Comparison of ENCODE assay signal across 16 cellular contexts in genomic region chr2:105393373-105394055, GRCh38. TPM values are rescaled to one million over a fixed set of nuclear protein-coding genes. Genes with fewer than 3 reads are reported as not detected.
DNase-seq lines count a peak whose midpoint lies in the region; ATAC-seq, FAIRE-seq and TF ChIP-seq lines count a peak whose summit lies in the region.
"Had no signal": no experiment of that assay in that cellular context is flagged by ENCODE, and none has a peak within 500 bp of the region (broad histone marks: within the 10 kb centered on the region; RNA-seq: fewer than 3 reads in every experiment).

No MANE protein-coding gene starts in this region.

- no peak overlapping the region for H3K23ac ChIP-seq in mesenchymal stem cell (ENCODE audit: low read length in 2 of 2)

- WGBS in mesenchymal stem cell, result 90% methylated on average over 11 of the region's 13 CpGs
- WGBS in transverse colon (ENCODE audit: low coverage in 1 of 2), 2 donors, result 77 to 86% methylated on average over 5 to 13 of the region's 13 CpGs

- peaks cover 3% of the 10 kb centered on the region for H3K27me3 Mint-ChIP-seq in stimulated activated naive CD8-positive, alpha-beta T cell treated with anti-CD3 and anti-CD28 coated beads, Interleukin-15, amount 100 ng/mL, for 72 hours

- H3K9ac ChIP-seq in endothelial cell of umbilical vein (replicated peaks; ENCODE audit: extremely low read depth, insufficient read depth, low read length), result peak overlapping the region; percentile 100
- H3K9ac ChIP-seq in mesenchymal stem cell (ENCODE audit: low read length), result peak overlapping the region; percentile 67

- H3K4me1 ChIP-seq in endothelial cell of umbilical vein (ENCODE audit: control insufficient read depth, extremely low read depth, insufficient read depth, low read length) (peaks cover 74% of the 10 kb centered on the region), mesenchymal stem cell (ENCODE audit: control insufficient read depth, insufficient read depth, low read depth, low read length) (peaks cover 29% of the 10 kb centered on the region), transverse colon (peaks cover 25 to 71% (median 29%) of the 10 kb centered on the region in 4 donors)

- BruUV-seq in endothelial cell of umbilical vein (replicated peaks; lab: Mats Ljungman, UMichigan), result no TSS peak

- no peaks in the 10 kb centered on the region for H3K36me3 Mint-ChIP-seq in activated naive CD4-positive, alpha-beta T cell treated with anti-CD3 and anti-CD28 coated beads, Interleukin-2, amount 50 U/mL, for 72 hours

- H2BK12ac ChIP-seq in mesenchymal stem cell (ENCODE audit: low read length in 2 of 2), result peak overlapping the region in 1 of 2 experiments; percentile 54

- H3K4ac ChIP-seq in mesenchymal stem cell (ENCODE audit: low read depth in 1 of 2, low read length in 2 of 2), result peak overlapping the region in 1 of 2 experiments; percentile 47

- H2AFZ ChIP-seq in endothelial cell of umbilical vein (ENCODE audit: low read depth, low read length) (no peak overlapping the region), mesenchymal stem cell (ENCODE audit: low read depth, low read length) (no peak overlapping the region)

- no peak for ATAC-seq in activated naive CD4-positive, alpha-beta T cell treated with anti-CD3 and anti-CD28 coated beads, Interleukin-2, amount 50 U/mL, for 72 hours
- no peak for ATAC-seq in stimulated activated naive CD8-positive, alpha-beta T cell treated with anti-CD3 and anti-CD28 coated beads, Interleukin-15, amount 100 ng/mL, for 72 hours
- ATAC-seq: activated CD8-positive, alpha-beta T cell treated with anti-CD3 and anti-CD28 coated beads, Interleukin-2, amount 10 ng/mL, durations not matched to agents 7 days and 5 days; esophagus mucosa had no signal

- no peak overlapping the region for H2BK120ac ChIP-seq in mesenchymal stem cell (ENCODE audit: low read depth, low read length)

- H3K27me3 ChIP-seq in endothelial cell of umbilical vein (ENCODE audit: control insufficient read depth in 2 of 2, insufficient read depth in 2 of 2, low read length in 2 of 2) (no peaks in the 10 kb centered on the region), mesenchymal stem cell (ENCODE audit: control insufficient read depth in 1 of 2, insufficient read depth in 1 of 2, low read length in 2 of 2) (no peaks in the 10 kb centered on the region), transverse colon (no peaks in the 10 kb centered on the region)

- H3K79me2 ChIP-seq in endothelial cell of umbilical vein (ENCODE audit: control insufficient read depth, insufficient read depth, low read length), result peaks cover 88% of the 10 kb centered on the region

- CTCF ChIA-PET in endothelial cell of umbilical vein (lab: Charles Lee), result interaction anchor here (0.7 to 4.7 kb wide), 9 partner anchors 10 to 128 kb away, joined by 3 to 31 read pairs (median 5); no protein-coding TSS in a partner anchor

- peak overlapping the region; percentile 69 to 75 for H3K18ac ChIP-seq in mesenchymal stem cell (ENCODE audit: low read depth in 1 of 2, low read length in 2 of 2)

- H4K20me1 ChIP-seq in endothelial cell of umbilical vein (replicated peaks; ENCODE audit: control insufficient read depth, extremely low read depth, insufficient read depth, low read length), result no peaks in the 10 kb centered on the region

- peak overlapping the region in 1 of 3 experiments; percentile 99 for H3K4me3 ChIP-seq in endothelial cell of umbilical vein (replicated peaks in 1 of 3; ENCODE audit: insufficient read depth in 1 of 3, low read depth in 1 of 3, low read length in 3 of 3)
- H3K4me3 ChIP-seq in mesenchymal stem cell (ENCODE audit: insufficient read depth in 1 of 2, low read depth in 1 of 2, low read length in 2 of 2), result no peak overlapping the region
- no peak overlapping the region for H3K4me3 ChIP-seq in transverse colon

- H3K9me3 Mint-ChIP-seq in activated naive CD4-positive, alpha-beta T cell treated with anti-CD3 and anti-CD28 coated beads, Interleukin-2, amount 50 U/mL, for 72 hours, result no peaks in the 10 kb centered on the region
- no peaks in the 10 kb centered on the region for H3K9me3 Mint-ChIP-seq in stimulated activated naive CD8-positive, alpha-beta T cell treated with anti-CD3 and anti-CD28 coated beads, Interleukin-15, amount 100 ng/mL, for 72 hours
- H3K9me3 Mint-ChIP-seq: central memory CD8-positive, alpha-beta T cell had no signal

- in situ Hi-C loops in transverse colon (cut with MboI; ENCODE audit: low pct_ligation_motif_present in 1 of 4, low pct_unique_long_range_greater_than_20kb in 1 of 4, low sequenced_read_pairs in 3 of 4), result no loop called here

- dilution Hi-C loops in endothelial cell of umbilical vein (cut with MboI; ENCODE audit: extremely low pct_ligation_motif_present, low sequenced_read_pairs), result no loop called here

- H3K14ac ChIP-seq in mesenchymal stem cell (ENCODE audit: low read length in 2 of 2), result no peak overlapping the region

- H2BK15ac ChIP-seq in mesenchymal stem cell (ENCODE audit: low read depth, poor library complexity, severe bottlenecking), result no peak overlapping the region

- H3K79me1 ChIP-seq in mesenchymal stem cell (replicated peaks; ENCODE audit: low read length, poor library complexity, severe bottlenecking), result no peaks in the 10 kb centered on the region

- peak overlapping the region; percentile 77 for H3K4me2 ChIP-seq in endothelial cell of umbilical vein (ENCODE audit: insufficient read depth, low read length)
- no peak overlapping the region for H3K4me2 ChIP-seq in mesenchymal stem cell (ENCODE audit: low read length, poor library complexity, severe bottlenecking)

- TF ChIP-seq POLR2A in endothelial cell of umbilical vein (IDR thresholded peaks at IDR 0.05; ENCODE audit: low read depth, low read length) (peak; percentile 96), transverse colon (IDR thresholded peaks at IDR 0.05) (no peak)

- peaks cover 4% of the 10 kb centered on the region for H3K4me1 Mint-ChIP-seq in stimulated activated naive CD8-positive, alpha-beta T cell treated with anti-CD3 and anti-CD28 coated beads, Interleukin-15, amount 100 ng/mL, for 72 hours
- H3K4me1 Mint-ChIP-seq: central memory CD8-positive, alpha-beta T cell had no signal

- POLR2A ChIA-PET in endothelial cell of umbilical vein (lab: Charles Lee), result interaction anchor here (0.7 to 1.8 kb wide), 7 partner anchors 9 to 65 kb away, joined by 3 to 16 read pairs (median 5); no protein-coding TSS in a partner anchor

- DNase-seq in activated naive CD4-positive, alpha-beta T cell treated with anti-CD3 and anti-CD28 coated beads, Interleukin-2, amount 50 U/mL, for 72 hours (ENCODE audit: low spot score in 2 of 2), result no peak
- no peak for DNase-seq in activated naive CD4-positive, alpha-beta T cell (lab: John Stamatoyannopoulos, UW)
- DNase-seq in endothelial cell of umbilical vein (ENCODE audit: low read depth, low spot score), result peak; percentile 99
- peak; percentile 68 for DNase-seq in mesenchymal stem cell
- DNase-seq in transverse colon, result peak; percentile 13
- no peak for DNase-seq in HTR-8/SVneo (ENCODE audit: insufficient read length, low spot score)
- no peak for DNase-seq in stimulated activated naive CD8-positive, alpha-beta T cell treated with anti-CD3 and anti-CD28 coated beads, Interleukin-15, amount 100 ng/mL, for 72 hours
- DNase-seq in SIG-M5 treated with dmso at 0.1 percent for 504 hours (lab: John Stamatoyannopoulos, UW; ENCODE audit: unreplicated experiment), result no peak
- DNase-seq: activated CD8-positive, alpha-beta T cell treated with anti-CD3 and anti-CD28 coated beads, Interleukin-2, amount 10 ng/mL, durations not matched to agents 7 days and 5 days; activated gamma-delta T cell; NCI-H1417; retina had no signal

- H2AK5ac ChIP-seq in mesenchymal stem cell (ENCODE audit: low read length, severe bottlenecking), result peak overlapping the region; percentile 83

- FAIRE-seq in endothelial cell of umbilical vein (lab: Jason Lieb, UNC) (peak; percentile 95), HTR-8/SVneo (lab: Jason Lieb, UNC) (no peak)
- FAIRE-seq: islet of Langerhans had no signal

- no peak overlapping the region for H4K91ac ChIP-seq in mesenchymal stem cell (ENCODE audit: low read length)

- TF ChIP-seq CTCF in endothelial cell of umbilical vein (IDR thresholded peaks at IDR 0.05; ENCODE audit: extremely low read depth in 1 of 2, insufficient read depth in 1 of 2, low read depth in 1 of 2, low read length in 2 of 2) (no peak), transverse colon (IDR thresholded peaks at IDR 0.05) (no peak)

- no peak overlapping the region for H3K4me3 Mint-ChIP-seq in stimulated activated naive CD8-positive, alpha-beta T cell treated with anti-CD3 and anti-CD28 coated beads, Interleukin-15, amount 100 ng/mL, for 72 hours
- H3K4me3 Mint-ChIP-seq: activated CD8-positive, alpha-beta T cell treated with anti-CD3 and anti-CD28 coated beads, Interleukin-2, amount 10 ng/mL, durations not matched to agents 7 days and 5 days; central memory CD8-positive, alpha-beta T cell had no signal

- TF ChIP-seq EP300 in transverse colon (IDR thresholded peaks at IDR 0.05; ENCODE audit: low read depth), result no peak

- H3K9me1 ChIP-seq in endothelial cell of umbilical vein (replicated peaks; ENCODE audit: control insufficient read depth, extremely low read depth, insufficient read depth, low read length), result no peaks in the 10 kb centered on the region

- H4K8ac ChIP-seq in mesenchymal stem cell (ENCODE audit: low read length), result peak overlapping the region; percentile 21

- peak overlapping the region; percentile 3 to 57 for H3K27ac Mint-ChIP-seq in activated naive CD4-positive, alpha-beta T cell treated with anti-CD3 and anti-CD28 coated beads, Interleukin-2, amount 50 U/mL, for 72 hours
- no peak overlapping the region for H3K27ac Mint-ChIP-seq in stimulated activated naive CD8-positive, alpha-beta T cell treated with anti-CD3 and anti-CD28 coated beads, Interleukin-15, amount 100 ng/mL, for 72 hours
- H3K27ac Mint-ChIP-seq: activated CD8-positive, alpha-beta T cell treated with anti-CD3 and anti-CD28 coated beads, Interleukin-2, amount 10 ng/mL, durations not matched to agents 7 days and 5 days had no signal

- H3K9me3 ChIP-seq in endothelial cell of umbilical vein (replicated peaks; ENCODE audit: control insufficient read depth, insufficient read depth, low read length), result no peaks in the 10 kb centered on the region
- no peaks in the 10 kb centered on the region for H3K9me3 ChIP-seq in mesenchymal stem cell (ENCODE audit: control insufficient read depth, low read length)
- H3K9me3 ChIP-seq in transverse colon, result no peaks in the 10 kb centered on the region

- H3K36me3 ChIP-seq in endothelial cell of umbilical vein (ENCODE audit: control insufficient read depth in 2 of 2, extremely low read depth in 1 of 2, insufficient read depth in 2 of 2, low read length in 2 of 2) (peaks cover 5 to 15% of the 10 kb centered on the region in 2 experiments), mesenchymal stem cell (ENCODE audit: control insufficient read depth in 1 of 2, insufficient read depth in 2 of 2, low read depth in 1 of 2, low read length in 2 of 2) (peaks cover 34 to 53% of the 10 kb centered on the region in 2 experiments), transverse colon (no peaks in the 10 kb centered on the region)

- H2BK5ac ChIP-seq in mesenchymal stem cell (ENCODE audit: low read depth, low read length, poor library complexity, severe bottlenecking), result no peak overlapping the region

- intact Hi-C loops in endothelial cell of umbilical vein (cut with micrococcal nuclease), result loop anchor here (1.0 to 10.0 kb wide), 3 partner anchors 17 to 801 kb away; partner anchors contain the start of gene UXS1
- intact Hi-C loops in transverse colon (cut with DNase I; ENCODE audit: low total_unique reads), result loop anchor here (10.0 kb wide), 1 partner anchor 51 kb away; no protein-coding TSS in a partner anchor

- H3K27ac ChIP-seq in endothelial cell of umbilical vein (ENCODE audit: insufficient read depth, low read depth, low read length) (peak overlapping the region; percentile 92), mesenchymal stem cell (ENCODE audit: low read length, poor library complexity, severe bottlenecking) (peak overlapping the region; percentile 93), transverse colon (peak overlapping the region; percentile 22 to 95 (median 32))
- H3K27ac ChIP-seq: 22Rv1 had no signal

RNA-seq across cellular contexts. Expression of gene FHL2, which starts 5.3 kb away (rescaled TPM):
- total RNA-seq in activated naive CD4-positive, alpha-beta T cell treated with anti-CD3 and anti-CD28 coated beads, Interleukin-2, amount 50 U/mL, for 72 hours, result 1 to 10 TPM; 2.6 to 3.0 TPM
- 178 and 197 TPM in 2 replicates for total RNA-seq in endothelial cell of umbilical vein
- 491 and 497 TPM in 2 replicates for polyA plus RNA-seq in endothelial cell of umbilical vein
- 433 and 443 TPM in 2 replicates for polyA plus RNA-seq in endothelial cell of umbilical vein (2011; cell fraction: cytosol; rRNA removed)
- 279 and 307 TPM in 2 replicates for polyA plus RNA-seq in endothelial cell of umbilical vein (2011; cell fraction: nucleus; rRNA removed)
- polyA plus RNA-seq in endothelial cell of umbilical vein (2012), result 357 and 359 TPM in 2 replicates
- polyA minus RNA-seq in endothelial cell of umbilical vein, result 419 and 437 TPM in 2 replicates
- 23.9 TPM for polyA minus RNA-seq in endothelial cell of umbilical vein (2011; cell fraction: cytosol; rRNA and poly(A)+ RNA removed)
- 243 and 285 TPM in 2 replicates for polyA minus RNA-seq in endothelial cell of umbilical vein (2011; cell fraction: nucleus; rRNA and poly(A)+ RNA removed)
- 258 TPM for polyA plus RNA-seq in mesenchymal stem cell (2013, experiment 1 of 2)
- 261 TPM for polyA plus RNA-seq in mesenchymal stem cell (2013, experiment 2 of 2)
- 100 to 1,000 TPM in 1 of 4 donors, 10 to 100 TPM in 3; 56.1 to 140 (median 89.2) TPM for total RNA-seq in transverse colon

RNA-seq across cellular contexts. Expression of gene C2orf49, which starts 56.2 kb away (rescaled TPM):
- 10 to 100 TPM; 24.1 to 25.0 TPM for total RNA-seq in activated naive CD4-positive, alpha-beta T cell treated with anti-CD3 and anti-CD28 coated beads, Interleukin-2, amount 50 U/mL, for 72 hours
- 15.0 and 16.0 TPM in 2 replicates for total RNA-seq in endothelial cell of umbilical vein
- polyA plus RNA-seq in endothelial cell of umbilical vein, result 3.6 and 4.6 TPM in 2 replicates
- polyA plus RNA-seq in endothelial cell of umbilical vein (2011; cell fraction: cytosol; rRNA removed), result 6.9 and 8.1 TPM in 2 replicates
- polyA plus RNA-seq in endothelial cell of umbilical vein (2011; cell fraction: nucleus; rRNA removed), result 4.5 and 8.9 TPM in 2 replicates
- polyA plus RNA-seq in endothelial cell of umbilical vein (2012), result 13.9 and 19.0 TPM in 2 replicates
- 3.9 and 4.4 TPM in 2 replicates for polyA minus RNA-seq in endothelial cell of umbilical vein
- 7.0 TPM for polyA minus RNA-seq in endothelial cell of umbilical vein (2011; cell fraction: cytosol; rRNA and poly(A)+ RNA removed)
- 4.2 and 6.7 TPM in 2 replicates for polyA minus RNA-seq in endothelial cell of umbilical vein (2011; cell fraction: nucleus; rRNA and poly(A)+ RNA removed)
- 19.4 TPM for polyA plus RNA-seq in mesenchymal stem cell (2013, experiment 1 of 2)
- polyA plus RNA-seq in mesenchymal stem cell (2013, experiment 2 of 2), result 18.0 TPM
- total RNA-seq in transverse colon, result 10 to 100 TPM in 3 of 4 donors, 1 to 10 TPM in 1; 1.8 to 17.6 (median 14.5) TPM

Comparison
In these comparisons a context has a peak if more than half of its experiments do, and no peak if none do; other contexts are left out.
1. DNase-seq: peak in endothelial cell of umbilical vein (single experiment), mesenchymal stem cell (single experiment) and transverse colon (single experiment); none in activated naive CD4-positive, alpha-beta T cell treated with anti-CD3 and anti-CD28 coated beads, Interleukin-2, amount 50 U/mL, for 72 hours (0 of 2), activated naive CD4-positive, alpha-beta T cell (0 of 4), HTR-8/SVneo (single experiment), stimulated activated naive CD8-positive, alpha-beta T cell treated with anti-CD3 and anti-CD28 coated beads, Interleukin-15, amount 100 ng/mL, for 72 hours (0 of 2) and SIG-M5 treated with dmso at 0.1 percent for 504 hours (single experiment).
2. H3K27ac Mint-ChIP-seq: peak in activated naive CD4-positive, alpha-beta T cell treated with anti-CD3 and anti-CD28 coated beads, Interleukin-2, amount 50 U/mL, for 72 hours (2 of 2); none in stimulated activated naive CD8-positive, alpha-beta T cell treated with anti-CD3 and anti-CD28 coated beads, Interleukin-15, amount 100 ng/mL, for 72 hours (0 of 2).
3. H3K27ac ChIP-seq: peak in every context shown above with its lines; median percentile 93 in mesenchymal stem cell; 92 in endothelial cell of umbilical vein; 32 in transverse colon.
4. RNA of gene FHL2, which starts 5.3 kb away (total RNA-seq): 178 to 197 TPM in endothelial cell of umbilical vein and 56.1 to 140 TPM in transverse colon; 2.6 to 3.0 TPM in activated naive CD4-positive, alpha-beta T cell treated with anti-CD3 and anti-CD28 coated beads, Interleukin-2, amount 50 U/mL, for 72 hours; every median in the first group is over 10 times any median in the second.